Comparison of ENCODE assay signal across 16 cellular contexts in the genomic region with DNA sequence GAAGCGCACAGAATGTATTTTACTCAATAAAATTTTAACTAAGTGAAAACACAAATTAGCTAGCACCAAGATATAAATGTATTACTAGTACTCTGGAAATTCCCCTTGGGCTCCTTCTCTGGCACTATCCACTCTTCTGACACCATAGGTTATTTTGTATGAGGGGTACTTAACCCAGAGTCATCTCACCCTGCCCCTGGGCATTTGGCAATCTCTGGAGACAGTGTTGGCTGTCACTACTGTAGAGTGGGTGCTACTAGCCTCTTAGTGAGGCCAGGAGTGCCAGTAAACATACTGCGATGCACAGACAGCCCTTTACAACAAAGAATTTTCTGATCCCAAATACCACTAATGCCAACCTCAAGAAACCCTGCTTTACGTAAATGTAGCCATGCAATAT.
DNase-seq lines count a peak whose midpoint lies in the region; ATAC-seq and TF ChIP-seq lines count a peak whose summit lies in the region.
"Had no signal": no experiment of that assay in that cellular context is flagged by ENCODE, and none has a peak within 500 bp of the region (broad histone marks: within the 10 kb centered on the region; RNA-seq: fewer than 3 reads in every experiment).

No MANE protein-coding gene starts in this region.

- no peaks in the 10 kb centered on the region for H3K9me3 ChIP-seq in right cardiac atrium (ENCODE audit: control insufficient read depth, low read length)
- H3K9me3 ChIP-seq in right atrium auricular region = no peaks in the 10 kb centered on the region
- no peaks in the 10 kb centered on the region for H3K9me3 ChIP-seq in sigmoid colon
- H3K9me3 ChIP-seq in subcutaneous abdominal adipose tissue (ENCODE audit: control insufficient read depth in 5 of 5, low read length in 5 of 5) = no peaks in the 10 kb centered on the region

- H3K27ac ChIP-seq in right cardiac atrium (ENCODE audit: low read length) (no peak overlapping the region), right atrium auricular region (no peak overlapping the region), sigmoid colon (peak overlapping the region in 3 of 4 donors; percentile 50 to 64 (median 53)), subcutaneous abdominal adipose tissue (ENCODE audit: low read depth, low read length) (peak overlapping the region; percentile 90)

- DNase-seq in right cardiac atrium (no peak), right atrium auricular region (ENCODE audit: low spot score) (no peak), sigmoid colon (no peak), SKM-1 treated with dmso at 0.1 percent for 144 hours (lab: John Stamatoyannopoulos, UW; ENCODE audit: unreplicated experiment) (no peak)
- DNase-seq in stimulated activated CD4-positive, alpha-beta T cell treated with anti-CD3 and anti-CD28 coated beads, Interleukin-4, amount 100 ng/mL, for 4 hours = no peak
- DNase-seq: C1 segment of cervical spinal cord; Calu3; CD4-positive, alpha-beta memory T cell; COR-L47; DMS53; DMS79 treated with DMSO at 0.1 percent for 48 hours; GF-D8; H9 had no signal

- WGBS in right cardiac atrium = 74% methylated on average over 3 of the region's 3 CpGs
- 90 to 93% methylated on average over 3 of the region's 3 CpGs for WGBS in sigmoid colon, 2 donors

- H3K27me3 ChIP-seq in right cardiac atrium (ENCODE audit: control insufficient read depth, insufficient read depth) = no peaks in the 10 kb centered on the region
- no peaks in the 10 kb centered on the region for H3K27me3 ChIP-seq in right atrium auricular region
- H3K27me3 ChIP-seq in sigmoid colon = no peaks in the 10 kb centered on the region
- H3K27me3 ChIP-seq in subcutaneous abdominal adipose tissue (ENCODE audit: control insufficient read depth in 5 of 5, insufficient read depth in 4 of 5, low read length in 5 of 5) = no peaks in the 10 kb centered on the region

- H3K9ac ChIP-seq in subcutaneous abdominal adipose tissue (ENCODE audit: low read length in 5 of 5) = peak overlapping the region in 1 of 5 donors; percentile 35

- H3K4me3 ChIP-seq in right cardiac atrium (ENCODE audit: low read length) (no peak overlapping the region), right atrium auricular region (no peak overlapping the region), sigmoid colon (no peak overlapping the region), subcutaneous abdominal adipose tissue (ENCODE audit: low read depth in 1 of 5, low read length in 5 of 5) (no peak overlapping the region)
- H3K4me3 ChIP-seq: GM23338 had no signal

- no peak for TF ChIP-seq POLR2A in sigmoid colon (IDR thresholded peaks at IDR 0.05)

- H3K36me3 ChIP-seq in right atrium auricular region (no peaks in the 10 kb centered on the region), sigmoid colon (no peaks in the 10 kb centered on the region), subcutaneous abdominal adipose tissue (ENCODE audit: control insufficient read depth in 5 of 5, insufficient read depth in 5 of 5, low read length in 5 of 5) (no peaks in the 10 kb centered on the region)

- no peak for TF ChIP-seq CTCF in right atrium auricular region (IDR thresholded peaks at IDR 0.05)
- TF ChIP-seq CTCF in sigmoid colon (IDR thresholded peaks at IDR 0.05) = no peak

- ATAC-seq in right cardiac atrium = peak; percentile 57 to 85
- ATAC-seq: GM23338, HCT116 had no signal

- intact Hi-C loops in right cardiac atrium (cut with DNase I) (loop anchor here in 1 of 4 donors (10.0 kb wide), 1 partner anchor 347 kb away; no protein-coding TSS in a partner anchor), sigmoid colon (cut with DNase I) (no loop called here)

- no peak for TF ChIP-seq EP300 in sigmoid colon (IDR thresholded peaks at IDR 0.05)

- H3K4me1 ChIP-seq in right cardiac atrium (ENCODE audit: control insufficient read depth, insufficient read depth, low read length) = no peaks in the 10 kb centered on the region
- H3K4me1 ChIP-seq in right atrium auricular region = no peaks in the 10 kb centered on the region
- H3K4me1 ChIP-seq in sigmoid colon = peaks cover 0 to 53% (median 28%) of the 10 kb centered on the region in 4 donors
- peaks cover 0 to 21% (median 19%) of the 10 kb centered on the region in 5 donors for H3K4me1 ChIP-seq in subcutaneous abdominal adipose tissue (ENCODE audit: control insufficient read depth in 5 of 5, insufficient read depth in 5 of 5, low read length in 5 of 5)

Comparison
In these comparisons a context has a peak if more than half of its experiments do, and no peak if none do; other contexts are left out.
1. H3K27ac ChIP-seq: peak in sigmoid colon (3 of 4) and subcutaneous abdominal adipose tissue (single experiment); none in right cardiac atrium (single experiment) and right atrium auricular region (0 of 2).